ENCODE assay signal across 35 cellular contexts in the genomic region with DNA sequence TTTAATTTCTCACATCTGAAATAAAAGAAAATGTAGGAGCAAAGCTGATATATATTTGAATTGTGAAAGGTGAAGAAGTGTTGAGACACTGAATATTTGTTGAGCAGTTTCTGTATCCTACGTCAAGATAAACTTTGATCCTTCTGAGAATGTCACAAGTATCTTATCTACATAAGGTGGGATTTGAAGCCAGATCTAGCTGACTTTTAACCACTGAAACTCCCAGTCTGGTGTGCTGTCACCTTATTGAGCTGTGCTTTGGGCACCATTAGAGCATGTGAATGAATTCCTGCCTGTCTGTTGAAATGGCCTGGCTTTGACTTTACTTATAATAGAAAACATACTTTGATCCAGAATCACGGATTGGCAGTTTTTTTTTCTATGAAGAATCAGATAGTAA. TPM values are rescaled to one million over a fixed set of nuclear protein-coding genes. Genes with fewer than 3 reads are reported as not detected.
"Had no signal": no experiment of that assay in that cellular context is flagged by ENCODE, and none has a peak within 500 bp of the region (broad histone marks: within the 10 kb centered on the region; RNA-seq: fewer than 3 reads in every experiment).

No MANE protein-coding gene starts in this region.

- H3K4me3 ChIP-seq: ascending aorta, SJCRH30, SK-N-MC had no signal

- H3K36me3 ChIP-seq: ascending aorta, SJCRH30 had no signal

- H3K4me3 Mint-ChIP-seq: activated CD4-positive, alpha-beta T cell treated with anti-CD3 and anti-CD28 coated beads, Interleukin-2, amount 10 ng/mL, durations not matched to agents 24 days and 14 days; activated CD8-positive, alpha-beta T cell treated with anti-CD3 and anti-CD28 coated beads for 36 hours; activated naive CD8-positive, alpha-beta T cell treated with anti-CD3 and anti-CD28 coated beads, Interleukin-2, amount 10 ng/mL, durations not matched to agents 7 days and 5 days; activated T-cell treated with anti-CD3 and anti-CD28 coated beads, Interleukin-2, amount 50 U/mL, for 72 hours; activated T-helper 17 cell treated with anti-CD3 and anti-CD28 coated beads, Interleukin-2, amount 50 U/mL, for 72 hours had no signal

- H3K4me1 ChIP-seq: SJCRH30 had no signal

- H3K9me3 ChIP-seq: ascending aorta, SJCRH30 had no signal

- H3K4me1 Mint-ChIP-seq: activated CD4-positive, alpha-beta T cell treated with anti-CD3 and anti-CD28 coated beads, Interleukin-2, amount 10 ng/mL, durations not matched to agents 24 days and 14 days; activated naive CD8-positive, alpha-beta T cell treated with anti-CD3 and anti-CD28 coated beads, Interleukin-2, amount 10 ng/mL, durations not matched to agents 7 days and 5 days; activated T-helper 17 cell treated with anti-CD3 and anti-CD28 coated beads, Interleukin-2, amount 50 U/mL, for 72 hours had no signal

- H3K27ac ChIP-seq: ascending aorta, KMS-11, SJCRH30, SK-N-MC had no signal

- H3K9ac ChIP-seq: KMS-11 had no signal

- DNase-seq: activated CD4-positive, alpha-beta T cell treated with anti-CD3 and anti-CD28 coated beads, Interleukin-2, amount 10 ng/mL, durations not matched to agents 24 days and 14 days; activated CD4-positive, alpha-beta T cell treated with anti-CD3 and anti-CD28 coated beads, Interleukin-2, amount 50 U/mL, for 4 hours; activated CD8-positive, alpha-beta T cell treated with anti-CD3 and anti-CD28 coated beads for 36 hours; activated effector memory CD4-positive, alpha-beta T cell treated with anti-CD3 and anti-CD28 coated beads, Interleukin-2, amount 50 U/mL, for 16 hours; activated naive CD4-positive, alpha-beta T cell; activated naive CD4-positive, alpha-beta T cell treated with anti-CD3 and anti-CD28 coated beads, Interleukin-2, amount 50 U/mL, for 16 hours; activated naive CD8-positive, alpha-beta T cell treated with anti-CD3 and anti-CD28 coated beads, Interleukin-2, amount 10 ng/mL, durations not matched to agents 7 days and 5 days; activated T-cell treated with anti-CD3 and anti-CD28 coated beads, Interleukin-2, amount 50 U/mL, for 1 hour; activated T-cell treated with anti-CD3 and anti-CD28 coated beads, Interleukin-2, amount 50 U/mL, for 72 hours; amygdala; NCI-H1048; NCI-H1105 treated with DMSO at 0.1 percent for 48 hours; NCI-H1436; NCI-H1694; NCI-H1930; NCI-H2081 treated with DMSO at 0.1 percent for 48 hours; NCI-H226; NCI-H446 treated with DMSO at 0.1 percent for 48 hours; NCI-H524; NCI-H69; NCI-H82; SHP77; SJCRH30; T1000 had no signal

- FAIRE-seq: TTC549 had no signal

- H3K27ac Mint-ChIP-seq: activated CD4-positive, alpha-beta T cell treated with anti-CD3 and anti-CD28 coated beads, Interleukin-2, amount 10 ng/mL, durations not matched to agents 24 days and 14 days; activated CD8-positive, alpha-beta T cell treated with anti-CD3 and anti-CD28 coated beads for 36 hours; activated naive CD8-positive, alpha-beta T cell treated with anti-CD3 and anti-CD28 coated beads, Interleukin-2, amount 10 ng/mL, durations not matched to agents 7 days and 5 days; activated T-cell treated with anti-CD3 and anti-CD28 coated beads, Interleukin-2, amount 50 U/mL, for 72 hours; activated T-helper 17 cell treated with anti-CD3 and anti-CD28 coated beads, Interleukin-2, amount 50 U/mL, for 72 hours had no signal

- ATAC-seq: activated CD8-positive, alpha-beta T cell treated with anti-CD3 and anti-CD28 coated beads for 36 hours; activated T-cell treated with anti-CD3 and anti-CD28 coated beads, Interleukin-2, amount 50 U/mL, for 72 hours; activated T-helper 17 cell treated with anti-CD3 and anti-CD28 coated beads, Interleukin-2, amount 50 U/mL, for 72 hours; Panc1 had no signal

- H3K9me3 Mint-ChIP-seq: activated CD4-positive, alpha-beta T cell treated with anti-CD3 and anti-CD28 coated beads, Interleukin-2, amount 10 ng/mL, durations not matched to agents 24 days and 14 days; activated CD8-positive, alpha-beta T cell treated with anti-CD3 and anti-CD28 coated beads for 36 hours; activated naive CD8-positive, alpha-beta T cell treated with anti-CD3 and anti-CD28 coated beads, Interleukin-2, amount 10 ng/mL, durations not matched to agents 7 days and 5 days; activated T-cell treated with anti-CD3 and anti-CD28 coated beads, Interleukin-2, amount 50 U/mL, for 72 hours; activated T-helper 17 cell treated with anti-CD3 and anti-CD28 coated beads, Interleukin-2, amount 50 U/mL, for 72 hours had no signal

- H3K27me3 ChIP-seq: ascending aorta, SJCRH30 had no signal

- H3K36me3 Mint-ChIP-seq: activated naive CD8-positive, alpha-beta T cell treated with anti-CD3 and anti-CD28 coated beads, Interleukin-2, amount 10 ng/mL, durations not matched to agents 7 days and 5 days had no signal

RNA-seq across cellular contexts. Expression of a gene that starts 15.2 kb away (rescaled TPM):
- total RNA-seq: activated CD4-positive, alpha-beta T cell treated with anti-CD3 and anti-CD28 coated beads, Interleukin-2, amount 10 ng/mL, durations not matched to agents 24 days and 14 days; activated CD8-positive, alpha-beta memory T cell treated with anti-CD3 and anti-CD28 coated beads for 36 hours; activated CD8-positive, alpha-beta T cell treated with anti-CD3 and anti-CD28 coated beads for 36 hours; activated naive CD8-positive, alpha-beta T cell treated with anti-CD3 and anti-CD28 coated beads, Interleukin-2, amount 10 ng/mL, durations not matched to agents 7 days and 5 days; activated T-cell treated with anti-CD3 and anti-CD28 coated beads, Interleukin-2, amount 50 U/mL, for 72 hours; activated T-helper 17 cell treated with anti-CD3 and anti-CD28 coated beads, Interleukin-2, amount 50 U/mL, for 72 hours; ascending aorta; LHCN-M2; RPMI7951; SJCRH30; T-helper 1 cell treated with Interleukin-12 subunit alpha and Interleukin-12 subunit beta and Interleukin-4 antibody, amounts not matched to agents 30 ng/mL and 1 ng/mL, for 36 hours; T-helper 2 cell treated with Interferon-gamma antibody and Interleukin-4, amounts not matched to agents 100 ng/mL and 5 ng/mL, for 36 hours had no signal
